ENCODE assay signal across 1 cellular context in the genomic region with DNA sequence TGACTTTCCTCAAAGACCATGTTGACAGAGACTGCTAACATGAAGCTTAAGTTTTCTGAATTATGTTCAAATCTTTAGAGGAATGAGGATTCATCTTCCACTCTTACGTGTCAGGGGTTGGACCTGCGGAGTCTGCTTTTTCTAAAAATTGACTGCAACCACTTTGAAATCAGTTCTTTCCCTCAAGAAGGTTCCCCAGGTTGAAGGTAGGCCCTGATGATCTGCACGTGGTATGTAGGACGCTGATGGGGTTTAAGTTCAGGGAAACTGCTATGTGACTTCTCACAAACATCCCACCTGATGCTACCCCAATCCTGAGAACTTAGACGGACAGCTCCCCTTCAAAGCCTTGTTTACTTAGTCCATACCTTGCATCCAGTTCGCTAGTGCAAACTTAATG.
TF ChIP-seq lines count a peak whose summit lies in the region.

No MANE protein-coding gene starts in this region.

TF ChIP-seq in K562, 482 proteins besides CTCF, POLR2A, EP300 and RAD21:
- TF ChIP-seq CBX3 (IDR thresholded peaks at IDR 0.05; ENCODE audit: borderline replicate concordance in 1 of 2, low read length in 2 of 2) (no peak), NFE2 (IDR thresholded peaks at IDR 0.05; ENCODE audit: low read depth) (no peak), TBL1XR1 (IDR thresholded peaks at IDR 0.05; ENCODE audit: low read length in 2 of 2) (no peak), SRSF3 (IDR thresholded peaks at IDR 0.05; ENCODE audit: insufficient read depth, low read length) (no peak), HDAC2 (IDR thresholded peaks at IDR 0.05) (no peak), FOXA1 (IDR thresholded peaks at IDR 0.05; ENCODE audit: borderline replicate concordance) (no peak), RB1 (IDR thresholded peaks at IDR 0.05; ENCODE audit: low read depth) (no peak), ZKSCAN3 (CRISPR knock-in tag; IDR thresholded peaks at IDR 0.05) (no peak), RBFOX2 (IDR thresholded peaks at IDR 0.05; ENCODE audit: low read depth, low read length) (peak; percentile 13; the same call in 1 of the 2 replicates), HNRNPL (IDR thresholded peaks at IDR 0.05; ENCODE audit: low read depth, low read length) (no peak), HDAC6 (IDR thresholded peaks at IDR 0.05; ENCODE audit: low read depth, low read length) (no peak), POLR2AphosphoS5 (IDR thresholded peaks at IDR 0.05; ENCODE audit: control insufficient read depth, insufficient read depth, low read depth, low read length) (peak; percentile 6; the same call in 1 of the 2 replicates), IRF2 (CRISPR knock-in tag; IDR thresholded peaks at IDR 0.05) (no peak), FOXA3 (CRISPR knock-in tag; conservative IDR thresholded peaks at IDR 0.05 in 1 of 2, IDR thresholded peaks at IDR 0.05 in 1 of 2) (peak; percentile 36 to 87; a peak in 3 of 4 replicates), MCM7 (IDR thresholded peaks at IDR 0.05) (no peak), ZNF232 (CRISPR knock-in tag; IDR thresholded peaks at IDR 0.05) (no peak), KDM1A (IDR thresholded peaks at IDR 0.05) (0 out of 4 replicates have a peak, but pooled peaks of 1 of the 2 experiments have one; percentile 8), SAP30 (IDR thresholded peaks at IDR 0.05; ENCODE audit: borderline replicate concordance, insufficient read depth, low read depth, low read length, poor library complexity, severe bottlenecking) (no peak), ZFPM2 (CRISPR knock-in tag; IDR thresholded peaks at IDR 0.05) (no peak), HLTF (IDR thresholded peaks at IDR 0.05) (no peak), ZBTB1 (CRISPR knock-in tag; IDR thresholded peaks at IDR 0.05; ENCODE audit: borderline replicate concordance, low read depth) (no peak), SMARCE1 (IDR thresholded peaks at IDR 0.05) (no peak), ZNF274 (IDR thresholded peaks at IDR 0.05; ENCODE audit: borderline replicate concordance, low read depth, low read length) (peak; percentile 43; the same call in 1 of the 2 replicates), ERF (CRISPR knock-in tag; IDR thresholded peaks at IDR 0.05) (peak; percentile 64; the same call in 1 of the 2 replicates), ARNT (IDR thresholded peaks at IDR 0.05) (no peak), SLC30A9 (CRISPR knock-in tag; IDR thresholded peaks at IDR 0.05) (no peak), DACH1 (IDR thresholded peaks at IDR 0.05; ENCODE audit: partially characterized antibody) (no peak), RFX1 (IDR thresholded peaks at IDR 0.05) (no peak), SPI1 (IDR thresholded peaks at IDR 0.05; ENCODE audit: borderline replicate concordance, low read depth, low read length) (no peak), BCOR (IDR thresholded peaks at IDR 0.05) (no peak), NR3C1 (CRISPR knock-in tag; IDR thresholded peaks at IDR 0.05) (no peak), ZFX (CRISPR knock-in tag; IDR thresholded peaks at IDR 0.05) (no peak), RBM14 (IDR thresholded peaks at IDR 0.05; ENCODE audit: borderline replicate concordance, insufficient read depth, low read depth, low read length) (no peak)
- TF ChIP-seq, protein P1, sequence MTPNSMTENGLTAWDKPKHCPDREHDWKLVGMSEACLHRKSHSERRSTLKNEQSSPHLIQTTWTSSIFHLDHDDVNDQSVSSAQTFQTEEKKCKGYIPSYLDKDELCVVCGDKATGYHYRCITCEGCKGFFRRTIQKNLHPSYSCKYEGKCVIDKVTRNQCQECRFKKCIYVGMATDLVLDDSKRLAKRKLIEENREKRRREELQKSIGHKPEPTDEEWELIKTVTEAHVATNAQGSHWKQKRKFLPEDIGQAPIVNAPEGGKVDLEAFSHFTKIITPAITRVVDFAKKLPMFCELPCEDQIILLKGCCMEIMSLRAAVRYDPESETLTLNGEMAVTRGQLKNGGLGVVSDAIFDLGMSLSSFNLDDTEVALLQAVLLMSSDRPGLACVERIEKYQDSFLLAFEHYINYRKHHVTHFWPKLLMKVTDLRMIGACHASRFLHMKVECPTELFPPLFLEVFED (CRISPR knock-in tag; conservative IDR thresholded peaks at IDR 0.05): peak; percentile 62; the same call in 1 of the 2 replicates
- TF ChIP-seq, protein P2, sequence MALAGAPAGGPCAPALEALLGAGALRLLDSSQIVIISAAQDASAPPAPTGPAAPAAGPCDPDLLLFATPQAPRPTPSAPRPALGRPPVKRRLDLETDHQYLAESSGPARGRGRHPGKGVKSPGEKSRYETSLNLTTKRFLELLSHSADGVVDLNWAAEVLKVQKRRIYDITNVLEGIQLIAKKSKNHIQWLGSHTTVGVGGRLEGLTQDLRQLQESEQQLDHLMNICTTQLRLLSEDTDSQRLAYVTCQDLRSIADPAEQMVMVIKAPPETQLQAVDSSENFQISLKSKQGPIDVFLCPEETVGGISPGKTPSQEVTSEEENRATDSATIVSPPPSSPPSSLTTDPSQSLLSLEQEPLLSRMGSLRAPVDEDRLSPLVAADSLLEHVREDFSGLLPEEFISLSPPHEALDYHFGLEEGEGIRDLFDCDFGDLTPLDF (CRISPR knock-in tag; IDR thresholded peaks at IDR 0.05): no peak
- TF ChIP-seq, protein P3, sequence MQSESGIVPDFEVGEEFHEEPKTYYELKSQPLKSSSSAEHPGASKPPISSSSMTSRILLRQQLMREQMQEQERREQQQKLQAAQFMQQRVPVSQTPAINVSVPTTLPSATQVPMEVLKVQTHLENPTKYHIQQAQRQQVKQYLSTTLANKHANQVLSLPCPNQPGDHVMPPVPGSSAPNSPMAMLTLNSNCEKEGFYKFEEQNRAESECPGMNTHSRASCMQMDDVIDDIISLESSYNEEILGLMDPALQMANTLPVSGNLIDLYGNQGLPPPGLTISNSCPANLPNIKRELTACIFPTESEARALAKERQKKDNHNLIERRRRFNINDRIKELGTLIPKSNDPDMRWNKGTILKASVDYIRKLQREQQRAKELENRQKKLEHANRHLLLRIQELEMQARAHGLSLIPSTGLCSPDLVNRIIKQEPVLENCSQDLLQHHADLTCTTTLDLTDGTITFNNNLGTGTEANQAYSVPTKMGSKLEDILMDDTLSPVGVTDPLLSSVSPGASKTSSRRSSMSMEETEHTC (IDR thresholded peaks at IDR 0.05): no peak
- TF ChIP-seq, protein P4, sequence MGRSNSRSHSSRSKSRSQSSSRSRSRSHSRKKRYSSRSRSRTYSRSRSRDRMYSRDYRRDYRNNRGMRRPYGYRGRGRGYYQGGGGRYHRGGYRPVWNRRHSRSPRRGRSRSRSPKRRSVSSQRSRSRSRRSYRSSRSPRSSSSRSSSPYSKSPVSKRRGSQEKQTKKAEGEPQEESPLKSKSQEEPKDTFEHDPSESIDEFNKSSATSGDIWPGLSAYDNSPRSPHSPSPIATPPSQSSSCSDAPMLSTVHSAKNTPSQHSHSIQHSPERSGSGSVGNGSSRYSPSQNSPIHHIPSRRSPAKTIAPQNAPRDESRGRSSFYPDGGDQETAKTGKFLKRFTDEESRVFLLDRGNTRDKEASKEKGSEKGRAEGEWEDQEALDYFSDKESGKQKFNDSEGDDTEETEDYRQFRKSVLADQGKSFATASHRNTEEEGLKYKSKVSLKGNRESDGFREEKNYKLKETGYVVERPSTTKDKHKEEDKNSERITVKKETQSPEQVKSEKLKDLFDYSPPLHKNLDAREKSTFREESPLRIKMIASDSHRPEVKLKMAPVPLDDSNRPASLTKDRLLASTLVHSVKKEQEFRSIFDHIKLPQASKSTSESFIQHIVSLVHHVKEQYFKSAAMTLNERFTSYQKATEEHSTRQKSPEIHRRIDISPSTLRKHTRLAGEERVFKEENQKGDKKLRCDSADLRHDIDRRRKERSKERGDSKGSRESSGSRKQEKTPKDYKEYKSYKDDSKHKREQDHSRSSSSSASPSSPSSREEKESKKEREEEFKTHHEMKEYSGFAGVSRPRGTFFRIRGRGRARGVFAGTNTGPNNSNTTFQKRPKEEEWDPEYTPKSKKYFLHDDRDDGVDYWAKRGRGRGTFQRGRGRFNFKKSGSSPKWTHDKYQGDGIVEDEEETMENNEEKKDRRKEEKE (IDR thresholded peaks at IDR 0.05; ENCODE audit: borderline replicate concordance in 1 of 2, control insufficient read depth in 1 of 2, low read depth in 2 of 2, low read length in 1 of 2): peak in 1 of 2 experiments; percentile 38; a peak in 1 of 4 replicates
- TF ChIP-seq, protein P5, sequence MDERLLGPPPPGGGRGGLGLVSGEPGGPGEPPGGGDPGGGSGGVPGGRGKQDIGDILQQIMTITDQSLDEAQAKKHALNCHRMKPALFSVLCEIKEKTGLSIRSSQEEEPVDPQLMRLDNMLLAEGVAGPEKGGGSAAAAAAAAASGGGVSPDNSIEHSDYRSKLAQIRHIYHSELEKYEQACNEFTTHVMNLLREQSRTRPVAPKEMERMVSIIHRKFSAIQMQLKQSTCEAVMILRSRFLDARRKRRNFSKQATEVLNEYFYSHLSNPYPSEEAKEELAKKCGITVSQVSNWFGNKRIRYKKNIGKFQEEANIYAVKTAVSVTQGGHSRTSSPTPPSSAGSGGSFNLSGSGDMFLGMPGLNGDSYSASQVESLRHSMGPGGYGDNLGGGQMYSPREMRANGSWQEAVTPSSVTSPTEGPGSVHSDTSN (CRISPR knock-in tag; IDR thresholded peaks at IDR 0.05; ENCODE audit: low read depth): no peak
- TF ChIP-seq, protein P5 (tag; conservative IDR thresholded peaks at IDR 0.05; ENCODE audit: low read depth): no peak
- TF ChIP-seq, protein P6, sequence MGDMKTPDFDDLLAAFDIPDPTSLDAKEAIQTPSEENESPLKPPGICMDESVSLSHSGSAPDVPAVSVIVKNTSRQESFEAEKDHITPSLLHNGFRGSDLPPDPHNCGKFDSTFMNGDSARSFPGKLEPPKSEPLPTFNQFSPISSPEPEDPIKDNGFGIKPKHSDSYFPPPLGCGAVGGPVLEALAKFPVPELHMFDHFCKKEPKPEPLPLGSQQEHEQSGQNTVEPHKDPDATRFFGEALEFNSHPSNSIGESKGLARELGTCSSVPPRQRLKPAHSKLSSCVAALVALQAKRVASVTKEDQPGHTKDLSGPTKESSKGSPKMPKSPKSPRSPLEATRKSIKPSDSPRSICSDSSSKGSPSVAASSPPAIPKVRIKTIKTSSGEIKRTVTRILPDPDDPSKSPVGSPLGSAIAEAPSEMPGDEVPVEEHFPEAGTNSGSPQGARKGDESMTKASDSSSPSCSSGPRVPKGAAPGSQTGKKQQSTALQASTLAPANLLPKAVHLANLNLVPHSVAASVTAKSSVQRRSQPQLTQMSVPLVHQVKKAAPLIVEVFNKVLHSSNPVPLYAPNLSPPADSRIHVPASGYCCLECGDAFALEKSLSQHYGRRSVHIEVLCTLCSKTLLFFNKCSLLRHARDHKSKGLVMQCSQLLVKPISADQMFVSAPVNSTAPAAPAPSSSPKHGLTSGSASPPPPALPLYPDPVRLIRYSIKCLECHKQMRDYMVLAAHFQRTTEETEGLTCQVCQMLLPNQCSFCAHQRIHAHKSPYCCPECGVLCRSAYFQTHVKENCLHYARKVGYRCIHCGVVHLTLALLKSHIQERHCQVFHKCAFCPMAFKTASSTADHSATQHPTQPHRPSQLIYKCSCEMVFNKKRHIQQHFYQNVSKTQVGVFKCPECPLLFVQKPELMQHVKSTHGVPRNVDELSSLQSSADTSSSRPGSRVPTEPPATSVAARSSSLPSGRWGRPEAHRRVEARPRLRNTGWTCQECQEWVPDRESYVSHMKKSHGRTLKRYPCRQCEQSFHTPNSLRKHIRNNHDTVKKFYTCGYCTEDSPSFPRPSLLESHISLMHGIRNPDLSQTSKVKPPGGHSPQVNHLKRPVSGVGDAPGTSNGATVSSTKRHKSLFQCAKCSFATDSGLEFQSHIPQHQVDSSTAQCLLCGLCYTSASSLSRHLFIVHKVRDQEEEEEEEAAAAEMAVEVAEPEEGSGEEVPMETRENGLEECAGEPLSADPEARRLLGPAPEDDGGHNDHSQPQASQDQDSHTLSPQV (IDR thresholded peaks at IDR 0.05): no peak
- TF ChIP-seq, protein P7, sequence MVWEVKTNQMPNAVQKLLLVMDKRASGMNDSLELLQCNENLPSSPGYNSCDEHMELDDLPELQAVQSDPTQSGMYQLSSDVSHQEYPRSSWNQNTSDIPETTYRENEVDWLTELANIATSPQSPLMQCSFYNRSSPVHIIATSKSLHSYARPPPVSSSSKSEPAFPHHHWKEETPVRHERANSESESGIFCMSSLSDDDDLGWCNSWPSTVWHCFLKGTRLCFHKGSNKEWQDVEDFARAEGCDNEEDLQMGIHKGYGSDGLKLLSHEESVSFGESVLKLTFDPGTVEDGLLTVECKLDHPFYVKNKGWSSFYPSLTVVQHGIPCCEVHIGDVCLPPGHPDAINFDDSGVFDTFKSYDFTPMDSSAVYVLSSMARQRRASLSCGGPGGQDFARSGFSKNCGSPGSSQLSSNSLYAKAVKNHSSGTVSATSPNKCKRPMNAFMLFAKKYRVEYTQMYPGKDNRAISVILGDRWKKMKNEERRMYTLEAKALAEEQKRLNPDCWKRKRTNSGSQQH (CRISPR knock-in tag; IDR thresholded peaks at IDR 0.05): 0 out of 2 replicates have a peak, but pooled peaks have one; percentile 21
- TF ChIP-seq, protein P8, sequence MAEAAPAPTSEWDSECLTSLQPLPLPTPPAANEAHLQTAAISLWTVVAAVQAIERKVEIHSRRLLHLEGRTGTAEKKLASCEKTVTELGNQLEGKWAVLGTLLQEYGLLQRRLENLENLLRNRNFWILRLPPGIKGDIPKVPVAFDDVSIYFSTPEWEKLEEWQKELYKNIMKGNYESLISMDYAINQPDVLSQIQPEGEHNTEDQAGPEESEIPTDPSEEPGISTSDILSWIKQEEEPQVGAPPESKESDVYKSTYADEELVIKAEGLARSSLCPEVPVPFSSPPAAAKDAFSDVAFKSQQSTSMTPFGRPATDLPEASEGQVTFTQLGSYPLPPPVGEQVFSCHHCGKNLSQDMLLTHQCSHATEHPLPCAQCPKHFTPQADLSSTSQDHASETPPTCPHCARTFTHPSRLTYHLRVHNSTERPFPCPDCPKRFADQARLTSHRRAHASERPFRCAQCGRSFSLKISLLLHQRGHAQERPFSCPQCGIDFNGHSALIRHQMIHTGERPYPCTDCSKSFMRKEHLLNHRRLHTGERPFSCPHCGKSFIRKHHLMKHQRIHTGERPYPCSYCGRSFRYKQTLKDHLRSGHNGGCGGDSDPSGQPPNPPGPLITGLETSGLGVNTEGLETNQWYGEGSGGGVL (CRISPR knock-in tag; IDR thresholded peaks at IDR 0.05): no peak
- TF ChIP-seq, protein P9, sequence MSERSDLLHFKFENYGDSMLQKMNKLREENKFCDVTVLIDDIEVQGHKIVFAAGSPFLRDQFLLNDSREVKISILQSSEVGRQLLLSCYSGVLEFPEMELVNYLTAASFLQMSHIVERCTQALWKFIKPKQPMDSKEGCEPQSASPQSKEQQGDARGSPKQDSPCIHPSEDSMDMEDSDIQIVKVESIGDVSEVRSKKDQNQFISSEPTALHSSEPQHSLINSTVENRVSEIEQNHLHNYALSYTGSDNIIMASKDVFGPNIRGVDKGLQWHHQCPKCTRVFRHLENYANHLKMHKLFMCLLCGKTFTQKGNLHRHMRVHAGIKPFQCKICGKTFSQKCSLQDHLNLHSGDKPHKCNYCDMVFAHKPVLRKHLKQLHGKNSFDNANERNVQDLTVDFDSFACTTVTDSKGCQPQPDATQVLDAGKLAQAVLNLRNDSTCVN (CRISPR knock-in tag; IDR thresholded peaks at IDR 0.05): peak; percentile 34; the same call in 1 of the 2 replicates
TF ChIP-seq in K562: peak in this region for 10.
